In the genomic region with DNA sequence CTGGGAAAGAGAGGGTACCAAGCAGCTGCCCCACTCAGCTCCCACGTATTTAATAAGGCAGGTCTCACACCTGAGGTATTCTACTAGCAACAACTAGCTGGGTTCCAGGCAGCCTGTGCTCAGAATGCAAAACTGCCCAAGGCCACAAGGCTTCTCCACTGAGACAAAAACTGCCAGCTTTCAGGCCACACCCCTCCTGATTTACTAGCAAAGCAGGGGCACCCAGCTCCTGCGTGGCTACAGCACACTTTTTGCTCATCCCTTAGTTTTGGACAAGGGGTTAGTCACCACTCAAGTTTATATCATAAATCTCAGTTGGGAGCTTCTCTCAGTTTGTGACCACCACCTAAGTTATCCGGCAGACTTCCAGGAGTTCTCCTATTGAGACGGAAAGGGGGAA, we compare ENCODE assay signal across 17 cellular contexts.
DNase-seq lines count a peak whose midpoint lies in the region; ATAC-seq and TF ChIP-seq lines count a peak whose summit lies in the region.
"Had no signal": no experiment of that assay in that cellular context is flagged by ENCODE, and none has a peak within 500 bp of the region (broad histone marks: within the 10 kb centered on the region; RNA-seq: fewer than 3 reads in every experiment).

No MANE protein-coding gene starts in this region.

- no peaks in the 10 kb centered on the region for H4K20me1 ChIP-seq in GM23338 (replicated peaks; ENCODE audit: insufficient read depth)

- no peak overlapping the region for H3K4me2 ChIP-seq in GM23338

- DNase-seq in A172 (ENCODE audit: low spot score) (peak; percentile 11), GM23338 (ENCODE audit: low spot score) (peak; percentile 56), NCI-H446 treated with DMSO at 0.1 percent for 48 hours (lab: John Stamatoyannopoulos, UW) (peak; percentile 67), choroid plexus epithelial cell (ENCODE audit: low read depth) (peak; percentile 27), NCI-H2196 treated with DMSO at 0.1 percent for 48 hours (lab: John Stamatoyannopoulos, UW; ENCODE audit: unreplicated experiment) (no peak), ecto neural progenitor cell (ENCODE audit: low spot score) (no peak)
- DNase-seq in stimulated activated naive CD4-positive, alpha-beta T cell treated with Interleukin-2 at 50 U/mL for 16 hours (lab: John Stamatoyannopoulos, UW), result no peak
- DNase-seq in stimulated activated CD4-positive, alpha-beta T cell treated with anti-CD3 and anti-CD28 coated beads, Interleukin-1b, Interleukin-23, amount 100 ng/mL, for 48 hours, result no peak
- DNase-seq: activated CD8-positive, alpha-beta T cell treated with anti-CD3 and anti-CD28 coated beads, Interleukin-2, amount 10 ng/mL, durations not matched to agents 7 days and 5 days; activated T-cell treated with anti-CD3 and anti-CD28 coated beads, Interleukin-2, amount 50 U/mL, for 72 hours; CD8-positive, alpha-beta memory T cell; MV-4-11 had no signal

- no peaks in the 10 kb centered on the region for H3K36me3 Mint-ChIP-seq in GM23338 (ENCODE audit: low read depth)
- H3K36me3 Mint-ChIP-seq: CD8-positive, alpha-beta memory T cell had no signal

- H3K4me3 Mint-ChIP-seq in GM23338, result no peak overlapping the region
- H3K4me3 Mint-ChIP-seq: activated CD8-positive, alpha-beta T cell treated with anti-CD3 and anti-CD28 coated beads, Interleukin-2, amount 10 ng/mL, durations not matched to agents 7 days and 5 days; activated T-cell treated with anti-CD3 and anti-CD28 coated beads, Interleukin-2, amount 50 U/mL, for 72 hours; CD8-positive, alpha-beta memory T cell; neural crest cell; stimulated activated naive CD8-positive, alpha-beta T cell treated with anti-CD3 and anti-CD28 coated beads, Interleukin-15, Interleukin-2, amounts not matched to agents 100 ng/mL and 50 ng/mL, for 24 hours had no signal

- no peaks in the 10 kb centered on the region for H3K27me3 ChIP-seq in GM23338 (ENCODE audit: insufficient read depth)
- H3K27me3 ChIP-seq: cardiac muscle cell, vagina had no signal

- H3K79me2 ChIP-seq in GM23338 (replicated peaks; ENCODE audit: insufficient read depth), result no peaks in the 10 kb centered on the region

- no peak overlapping the region for H3K4me3 ChIP-seq in GM23338
- H3K4me3 ChIP-seq in choroid plexus epithelial cell (ENCODE audit: low read depth, low read length), result no peak overlapping the region
- H3K4me3 ChIP-seq: cardiac muscle cell, vagina had no signal

- no peak overlapping the region for H3K27ac ChIP-seq in GM23338 (ENCODE audit: low read depth)
- H3K27ac ChIP-seq: cardiac muscle cell, vagina, WERI-Rb-1 had no signal

- no peaks in the 10 kb centered on the region for H3K4me1 Mint-ChIP-seq in GM23338
- H3K4me1 Mint-ChIP-seq: CD8-positive, alpha-beta memory T cell; neural crest cell had no signal

- H3K9me2 ChIP-seq in GM23338 (ENCODE audit: insufficient read depth), result peaks cover 3% of the 10 kb centered on the region; the same call in 1 of the 2 replicates

- TF ChIP-seq CTCF in GM23338 (conservative IDR thresholded peaks at IDR 0.05; ENCODE audit: low read depth in 2 of 2) (peak; percentile 12 to 31; a peak in 1 of 4 replicates), choroid plexus epithelial cell (conservative IDR thresholded peaks at IDR 0.05; ENCODE audit: low read depth, low read length) (peak; percentile 34)

- H3K4me1 ChIP-seq in GM23338 (ENCODE audit: insufficient read depth), result no peaks in the 10 kb centered on the region
- H3K4me1 ChIP-seq: vagina had no signal

- no peaks in the 10 kb centered on the region for H3K27me3 Mint-ChIP-seq in GM23338 (ENCODE audit: insufficient read depth, low read depth, poor library complexity)
- H3K27me3 Mint-ChIP-seq: CD8-positive, alpha-beta memory T cell; stimulated activated naive CD8-positive, alpha-beta T cell treated with anti-CD3 and anti-CD28 coated beads, Interleukin-15, Interleukin-2, amounts not matched to agents 100 ng/mL and 50 ng/mL, for 24 hours had no signal

- H3K36me3 ChIP-seq in GM23338 (ENCODE audit: insufficient read depth), result no peaks in the 10 kb centered on the region
- H3K36me3 ChIP-seq: cardiac muscle cell, vagina, WERI-Rb-1 had no signal

- no peak overlapping the region for H2AFZ ChIP-seq in GM23338

- H3F3A ChIP-seq in GM23338 (replicated peaks; ENCODE audit: low read depth), result no peaks in the 10 kb centered on the region

- no peak overlapping the region for H3K27ac Mint-ChIP-seq in GM23338
- H3K27ac Mint-ChIP-seq: activated CD8-positive, alpha-beta T cell treated with anti-CD3 and anti-CD28 coated beads, Interleukin-2, amount 10 ng/mL, durations not matched to agents 7 days and 5 days; activated T-cell treated with anti-CD3 and anti-CD28 coated beads, Interleukin-2, amount 50 U/mL, for 72 hours; CD8-positive, alpha-beta memory T cell; stimulated activated naive CD8-positive, alpha-beta T cell treated with anti-CD3 and anti-CD28 coated beads, Interleukin-15, Interleukin-2, amounts not matched to agents 100 ng/mL and 50 ng/mL, for 24 hours had no signal

- peak; percentile 76 for ATAC-seq in GM23338
- ATAC-seq: activated CD8-positive, alpha-beta T cell treated with anti-CD3 and anti-CD28 coated beads, Interleukin-2, amount 10 ng/mL, durations not matched to agents 7 days and 5 days; activated T-cell treated with anti-CD3 and anti-CD28 coated beads, Interleukin-2, amount 50 U/mL, for 72 hours had no signal

- H3K9me3 Mint-ChIP-seq in GM23338, result no peaks in the 10 kb centered on the region
- H3K9me3 Mint-ChIP-seq: neural crest cell had no signal

TF ChIP-seq in GM23338, 12 proteins besides CTCF, POLR2A, EP300 and RAD21 (continues in another document):
- TF ChIP-seq POLR2AphosphoS5 (IDR thresholded peaks at IDR 0.05; ENCODE audit: low read depth), result no peak
- no peak for TF ChIP-seq JUNB (IDR thresholded peaks at IDR 0.05; ENCODE audit: unreplicated experiment)
- TF ChIP-seq, protein P1, sequence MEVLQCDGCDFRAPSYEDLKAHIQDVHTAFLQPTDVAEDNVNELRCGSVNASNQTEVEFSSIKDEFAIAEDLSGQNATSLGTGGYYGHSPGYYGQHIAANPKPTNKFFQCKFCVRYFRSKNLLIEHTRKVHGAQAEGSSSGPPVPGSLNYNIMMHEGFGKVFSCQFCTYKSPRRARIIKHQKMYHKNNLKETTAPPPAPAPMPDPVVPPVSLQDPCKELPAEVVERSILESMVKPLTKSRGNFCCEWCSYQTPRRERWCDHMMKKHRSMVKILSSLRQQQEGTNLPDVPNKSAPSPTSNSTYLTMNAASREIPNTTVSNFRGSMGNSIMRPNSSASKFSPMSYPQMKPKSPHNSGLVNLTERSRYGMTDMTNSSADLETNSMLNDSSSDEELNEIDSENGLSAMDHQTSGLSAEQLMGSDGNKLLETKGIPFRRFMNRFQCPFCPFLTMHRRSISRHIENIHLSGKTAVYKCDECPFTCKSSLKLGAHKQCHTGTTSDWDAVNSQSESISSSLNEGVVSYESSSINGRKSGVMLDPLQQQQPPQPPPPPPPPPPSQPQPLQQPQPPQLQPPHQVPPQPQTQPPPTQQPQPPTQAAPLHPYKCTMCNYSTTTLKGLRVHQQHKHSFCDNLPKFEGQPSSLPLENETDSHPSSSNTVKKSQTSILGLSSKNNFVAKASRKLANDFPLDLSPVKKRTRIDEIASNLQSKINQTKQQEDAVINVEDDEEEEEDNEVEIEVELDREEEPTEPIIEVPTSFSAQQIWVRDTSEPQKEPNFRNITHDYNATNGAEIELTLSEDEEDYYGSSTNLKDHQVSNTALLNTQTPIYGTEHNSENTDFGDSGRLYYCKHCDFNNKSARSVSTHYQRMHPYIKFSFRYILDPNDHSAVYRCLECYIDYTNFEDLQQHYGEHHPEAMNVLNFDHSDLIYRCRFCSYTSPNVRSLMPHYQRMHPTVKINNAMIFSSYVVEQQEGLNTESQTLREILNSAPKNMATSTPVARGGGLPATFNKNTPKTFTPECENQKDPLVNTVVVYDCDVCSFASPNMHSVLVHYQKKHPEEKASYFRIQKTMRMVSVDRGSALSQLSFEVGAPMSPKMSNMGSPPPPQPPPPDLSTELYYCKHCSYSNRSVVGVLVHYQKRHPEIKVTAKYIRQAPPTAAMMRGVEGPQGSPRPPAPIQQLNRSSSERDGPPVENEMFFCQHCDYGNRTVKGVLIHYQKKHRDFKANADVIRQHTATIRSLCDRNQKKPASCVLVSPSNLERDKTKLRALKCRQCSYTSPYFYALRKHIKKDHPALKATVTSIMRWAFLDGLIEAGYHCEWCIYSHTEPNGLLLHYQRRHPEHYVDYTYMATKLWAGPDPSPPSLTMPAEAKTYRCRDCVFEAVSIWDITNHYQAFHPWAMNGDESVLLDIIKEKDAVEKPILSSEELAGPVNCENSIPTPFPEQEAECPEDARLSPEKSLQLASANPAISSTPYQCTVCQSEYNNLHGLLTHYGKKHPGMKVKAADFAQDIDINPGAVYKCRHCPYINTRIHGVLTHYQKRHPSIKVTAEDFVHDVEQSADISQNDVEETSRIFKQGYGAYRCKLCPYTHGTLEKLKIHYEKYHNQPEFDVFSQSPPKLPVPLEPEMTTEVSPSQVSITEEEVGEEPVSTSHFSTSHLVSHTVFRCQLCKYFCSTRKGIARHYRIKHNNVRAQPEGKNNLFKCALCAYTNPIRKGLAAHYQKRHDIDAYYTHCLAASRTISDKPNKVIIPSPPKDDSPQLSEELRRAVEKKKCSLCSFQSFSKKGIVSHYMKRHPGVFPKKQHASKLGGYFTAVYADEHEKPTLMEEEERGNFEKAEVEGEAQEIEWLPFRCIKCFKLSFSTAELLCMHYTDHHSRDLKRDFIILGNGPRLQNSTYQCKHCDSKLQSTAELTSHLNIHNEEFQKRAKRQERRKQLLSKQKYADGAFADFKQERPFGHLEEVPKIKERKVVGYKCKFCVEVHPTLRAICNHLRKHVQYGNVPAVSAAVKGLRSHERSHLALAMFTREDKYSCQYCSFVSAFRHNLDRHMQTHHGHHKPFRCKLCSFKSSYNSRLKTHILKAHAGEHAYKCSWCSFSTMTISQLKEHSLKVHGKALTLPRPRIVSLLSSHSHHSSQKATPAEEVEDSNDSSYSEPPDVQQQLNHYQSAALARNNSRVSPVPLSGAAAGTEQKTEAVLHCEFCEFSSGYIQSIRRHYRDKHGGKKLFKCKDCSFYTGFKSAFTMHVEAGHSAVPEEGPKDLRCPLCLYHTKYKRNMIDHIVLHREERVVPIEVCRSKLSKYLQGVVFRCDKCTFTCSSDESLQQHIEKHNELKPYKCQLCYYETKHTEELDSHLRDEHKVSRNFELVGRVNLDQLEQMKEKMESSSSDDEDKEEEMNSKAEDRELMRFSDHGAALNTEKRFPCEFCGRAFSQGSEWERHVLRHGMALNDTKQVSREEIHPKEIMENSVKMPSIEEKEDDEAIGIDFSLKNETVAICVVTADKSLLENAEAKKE (CRISPR knock-in tag; IDR thresholded peaks at IDR 0.05), result no peak
- no peak for TF ChIP-seq EZH2phosphoT487 (IDR thresholded peaks at IDR 0.05; ENCODE audit: unreplicated experiment)
- TF ChIP-seq ZNF331 (CRISPR knock-in tag; IDR thresholded peaks at IDR 0.05; ENCODE audit: low read depth), result no peak
- no peak for TF ChIP-seq EZH2 (IDR thresholded peaks at IDR 0.05; ENCODE audit: low read depth, unreplicated experiment)

Comparison
In these comparisons a context has a peak if more than half of its experiments do, and no peak if none do; other contexts are left out.
1. DNase-seq: peak in A172 (single experiment), GM23338 (single experiment), NCI-H446 treated with DMSO at 0.1 percent for 48 hours (single experiment) and choroid plexus epithelial cell (single experiment); none in NCI-H2196 treated with DMSO at 0.1 percent for 48 hours (single experiment), stimulated activated naive CD4-positive, alpha-beta T cell treated with Interleukin-2 at 50 U/mL for 16 hours (single experiment), stimulated activated CD4-positive, alpha-beta T cell treated with anti-CD3 and anti-CD28 coated beads, Interleukin-1b, Interleukin-23, amount 100 ng/mL, for 48 hours (single experiment) and ecto neural progenitor cell (single experiment).